1 cellular context compared by ENCODE assay signal in the genomic region with DNA sequence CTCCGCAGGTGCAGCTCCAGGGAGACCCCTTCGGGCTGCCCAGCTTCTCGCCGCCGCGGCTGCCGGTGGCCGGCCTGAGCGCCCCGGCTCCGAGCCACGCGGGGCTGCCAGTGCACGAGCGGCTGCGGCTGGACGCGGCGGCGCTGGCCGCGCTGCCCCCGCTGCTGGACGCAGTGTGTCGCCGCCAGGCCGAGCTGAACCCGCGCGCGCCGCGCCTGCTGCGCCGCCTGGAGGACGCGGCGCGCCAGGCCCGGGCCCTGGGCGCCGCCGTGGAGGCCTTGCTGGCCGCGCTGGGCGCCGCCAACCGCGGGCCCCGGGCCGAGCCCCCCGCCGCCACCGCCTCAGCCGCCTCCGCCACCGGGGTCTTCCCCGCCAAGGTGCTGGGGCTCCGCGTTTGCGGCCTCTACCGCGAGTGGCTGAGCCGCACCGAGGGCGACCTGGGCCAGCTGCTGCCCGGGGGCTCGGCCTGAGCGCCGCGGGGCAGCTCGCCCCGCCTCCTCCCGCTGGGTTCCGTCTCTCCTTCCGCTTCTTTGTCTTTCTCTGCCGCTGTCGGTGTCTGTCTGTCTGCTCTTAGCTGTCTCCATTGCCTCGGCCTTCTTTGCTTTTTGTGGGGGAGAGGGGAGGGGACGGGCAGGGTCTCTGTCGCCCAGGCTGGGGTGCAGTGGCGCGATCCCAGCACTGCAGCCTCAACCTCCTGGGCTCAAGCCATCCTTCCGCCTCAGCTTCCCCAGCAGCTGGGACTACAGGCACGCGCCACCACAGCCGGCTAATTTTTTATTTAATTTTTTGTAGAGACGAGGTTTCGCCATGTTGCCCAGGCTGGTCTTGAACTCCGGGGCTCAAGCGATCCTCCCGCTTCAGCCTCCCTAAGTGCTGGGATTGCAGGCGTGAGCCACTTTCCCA.
A peak's percentile ranks its signal among the peaks of the same experiment; 100 is the strongest.
TF ChIP-seq lines count a peak whose summit lies in the region.

No MANE protein-coding gene starts in this region.

TF ChIP-seq in HepG2, 621 proteins besides CTCF, POLR2A, EP300 and RAD21 (continued from another document and continues in another):
- TF ChIP-seq, protein P1, sequence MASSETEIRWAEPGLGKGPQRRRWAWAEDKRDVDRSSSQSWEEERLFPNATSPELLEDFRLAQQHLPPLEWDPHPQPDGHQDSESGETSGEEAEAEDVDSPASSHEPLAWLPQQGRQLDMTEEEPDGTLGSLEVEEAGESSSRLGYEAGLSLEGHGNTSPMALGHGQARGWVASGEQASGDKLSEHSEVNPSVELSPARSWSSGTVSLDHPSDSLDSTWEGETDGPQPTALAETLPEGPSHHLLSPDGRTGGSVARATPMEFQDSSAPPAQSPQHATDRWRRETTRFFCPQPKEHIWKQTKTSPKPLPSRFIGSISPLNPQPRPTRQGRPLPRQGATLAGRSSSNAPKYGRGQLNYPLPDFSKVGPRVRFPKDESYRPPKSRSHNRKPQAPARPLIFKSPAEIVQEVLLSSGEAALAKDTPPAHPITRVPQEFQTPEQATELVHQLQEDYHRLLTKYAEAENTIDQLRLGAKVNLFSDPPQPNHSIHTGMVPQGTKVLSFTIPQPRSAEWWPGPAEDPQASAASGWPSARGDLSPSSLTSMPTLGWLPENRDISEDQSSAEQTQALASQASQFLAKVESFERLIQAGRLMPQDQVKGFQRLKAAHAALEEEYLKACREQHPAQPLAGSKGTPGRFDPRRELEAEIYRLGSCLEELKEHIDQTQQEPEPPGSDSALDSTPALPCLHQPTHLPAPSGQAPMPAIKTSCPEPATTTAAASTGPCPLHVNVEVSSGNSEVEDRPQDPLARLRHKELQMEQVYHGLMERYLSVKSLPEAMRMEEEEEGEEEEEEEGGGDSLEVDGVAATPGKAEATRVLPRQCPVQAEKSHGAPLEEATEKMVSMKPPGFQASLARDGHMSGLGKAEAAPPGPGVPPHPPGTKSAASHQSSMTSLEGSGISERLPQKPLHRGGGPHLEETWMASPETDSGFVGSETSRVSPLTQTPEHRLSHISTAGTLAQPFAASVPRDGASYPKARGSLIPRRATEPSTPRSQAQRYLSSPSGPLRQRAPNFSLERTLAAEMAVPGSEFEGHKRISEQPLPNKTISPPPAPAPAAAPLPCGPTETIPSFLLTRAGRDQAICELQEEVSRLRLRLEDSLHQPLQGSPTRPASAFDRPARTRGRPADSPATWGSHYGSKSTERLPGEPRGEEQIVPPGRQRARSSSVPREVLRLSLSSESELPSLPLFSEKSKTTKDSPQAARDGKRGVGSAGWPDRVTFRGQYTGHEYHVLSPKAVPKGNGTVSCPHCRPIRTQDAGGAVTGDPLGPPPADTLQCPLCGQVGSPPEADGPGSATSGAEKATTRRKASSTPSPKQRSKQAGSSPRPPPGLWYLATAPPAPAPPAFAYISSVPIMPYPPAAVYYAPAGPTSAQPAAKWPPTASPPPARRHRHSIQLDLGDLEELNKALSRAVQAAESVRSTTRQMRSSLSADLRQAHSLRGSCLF (CRISPR knock-in tag; IDR thresholded peaks at IDR 0.05; ENCODE audit: borderline replicate concordance): no peak
- TF ChIP-seq ZNF12 (CRISPR knock-in tag; IDR thresholded peaks at IDR 0.05): no peak
- TF ChIP-seq ZNF207 (IDR thresholded peaks at IDR 0.05; ENCODE audit: borderline replicate concordance): no peak
- TF ChIP-seq, protein P2, sequence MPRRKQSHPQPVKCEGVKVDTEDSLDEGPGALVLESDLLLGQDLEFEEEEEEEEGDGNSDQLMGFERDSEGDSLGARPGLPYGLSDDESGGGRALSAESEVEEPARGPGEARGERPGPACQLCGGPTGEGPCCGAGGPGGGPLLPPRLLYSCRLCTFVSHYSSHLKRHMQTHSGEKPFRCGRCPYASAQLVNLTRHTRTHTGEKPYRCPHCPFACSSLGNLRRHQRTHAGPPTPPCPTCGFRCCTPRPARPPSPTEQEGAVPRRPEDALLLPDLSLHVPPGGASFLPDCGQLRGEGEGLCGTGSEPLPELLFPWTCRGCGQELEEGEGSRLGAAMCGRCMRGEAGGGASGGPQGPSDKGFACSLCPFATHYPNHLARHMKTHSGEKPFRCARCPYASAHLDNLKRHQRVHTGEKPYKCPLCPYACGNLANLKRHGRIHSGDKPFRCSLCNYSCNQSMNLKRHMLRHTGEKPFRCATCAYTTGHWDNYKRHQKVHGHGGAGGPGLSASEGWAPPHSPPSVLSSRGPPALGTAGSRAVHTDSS (CRISPR knock-in tag; conservative IDR thresholded peaks at IDR 0.05): no peak
- TF ChIP-seq, protein P3, sequence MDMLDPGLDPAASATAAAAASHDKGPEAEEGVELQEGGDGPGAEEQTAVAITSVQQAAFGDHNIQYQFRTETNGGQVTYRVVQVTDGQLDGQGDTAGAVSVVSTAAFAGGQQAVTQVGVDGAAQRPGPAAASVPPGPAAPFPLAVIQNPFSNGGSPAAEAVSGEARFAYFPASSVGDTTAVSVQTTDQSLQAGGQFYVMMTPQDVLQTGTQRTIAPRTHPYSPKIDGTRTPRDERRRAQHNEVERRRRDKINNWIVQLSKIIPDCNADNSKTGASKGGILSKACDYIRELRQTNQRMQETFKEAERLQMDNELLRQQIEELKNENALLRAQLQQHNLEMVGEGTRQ (IDR thresholded peaks at IDR 0.05; ENCODE audit: low read depth, low read length): no peak
- TF ChIP-seq, protein P3 (CRISPR knock-in tag; IDR thresholded peaks at IDR 0.05; ENCODE audit: borderline replicate concordance): no peak
- TF ChIP-seq ETV6 (CRISPR knock-in tag; conservative IDR thresholded peaks at IDR 0.05): no peak; the same call in 1 of the 2 replicates
- TF ChIP-seq NR2F6 (IDR thresholded peaks at IDR 0.05): no peak
- TF ChIP-seq NR2F6 (CRISPR knock-in tag; IDR thresholded peaks at IDR 0.05): no peak
- TF ChIP-seq, protein P4, sequence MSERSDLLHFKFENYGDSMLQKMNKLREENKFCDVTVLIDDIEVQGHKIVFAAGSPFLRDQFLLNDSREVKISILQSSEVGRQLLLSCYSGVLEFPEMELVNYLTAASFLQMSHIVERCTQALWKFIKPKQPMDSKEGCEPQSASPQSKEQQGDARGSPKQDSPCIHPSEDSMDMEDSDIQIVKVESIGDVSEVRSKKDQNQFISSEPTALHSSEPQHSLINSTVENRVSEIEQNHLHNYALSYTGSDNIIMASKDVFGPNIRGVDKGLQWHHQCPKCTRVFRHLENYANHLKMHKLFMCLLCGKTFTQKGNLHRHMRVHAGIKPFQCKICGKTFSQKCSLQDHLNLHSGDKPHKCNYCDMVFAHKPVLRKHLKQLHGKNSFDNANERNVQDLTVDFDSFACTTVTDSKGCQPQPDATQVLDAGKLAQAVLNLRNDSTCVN (CRISPR knock-in tag; IDR thresholded peaks at IDR 0.05; ENCODE audit: borderline replicate concordance): 0 out of 2 replicates have a peak, but pooled peaks have one; percentile 46
- TF ChIP-seq PAF1 (CRISPR knock-in tag; IDR thresholded peaks at IDR 0.05): no peak
- TF ChIP-seq MEF2D (CRISPR knock-in tag; IDR thresholded peaks at IDR 0.05): no peak
- TF ChIP-seq, protein P5, sequence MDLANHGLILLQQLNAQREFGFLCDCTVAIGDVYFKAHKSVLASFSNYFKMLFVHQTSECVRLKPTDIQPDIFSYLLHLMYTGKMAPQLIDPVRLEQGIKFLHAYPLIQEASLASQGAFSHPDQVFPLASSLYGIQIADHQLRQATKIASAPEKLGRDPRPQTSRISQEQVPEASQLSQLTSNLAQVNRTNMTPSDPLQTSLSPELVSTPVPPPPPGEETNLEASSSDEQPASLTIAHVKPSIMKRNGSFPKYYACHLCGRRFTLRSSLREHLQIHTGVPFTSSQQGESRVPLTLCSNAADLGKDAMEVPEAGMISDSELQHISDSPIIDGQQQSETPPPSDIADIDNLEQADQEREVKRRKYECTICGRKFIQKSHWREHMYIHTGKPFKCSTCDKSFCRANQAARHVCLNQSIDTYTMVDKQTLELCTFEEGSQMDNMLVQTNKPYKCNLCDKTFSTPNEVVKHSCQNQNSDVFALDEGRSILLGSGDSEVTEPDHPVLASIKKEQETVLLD (CRISPR knock-in tag; IDR thresholded peaks at IDR 0.05; ENCODE audit: low read depth): peak; percentile 76; the same call in 1 of the 2 replicates
- TF ChIP-seq ZFYVE20 (CRISPR knock-in tag; IDR thresholded peaks at IDR 0.05; ENCODE audit: borderline replicate concordance, low read depth): 0 out of 2 replicates have a peak, but pooled peaks have one; percentile 29
- TF ChIP-seq, protein P6, sequence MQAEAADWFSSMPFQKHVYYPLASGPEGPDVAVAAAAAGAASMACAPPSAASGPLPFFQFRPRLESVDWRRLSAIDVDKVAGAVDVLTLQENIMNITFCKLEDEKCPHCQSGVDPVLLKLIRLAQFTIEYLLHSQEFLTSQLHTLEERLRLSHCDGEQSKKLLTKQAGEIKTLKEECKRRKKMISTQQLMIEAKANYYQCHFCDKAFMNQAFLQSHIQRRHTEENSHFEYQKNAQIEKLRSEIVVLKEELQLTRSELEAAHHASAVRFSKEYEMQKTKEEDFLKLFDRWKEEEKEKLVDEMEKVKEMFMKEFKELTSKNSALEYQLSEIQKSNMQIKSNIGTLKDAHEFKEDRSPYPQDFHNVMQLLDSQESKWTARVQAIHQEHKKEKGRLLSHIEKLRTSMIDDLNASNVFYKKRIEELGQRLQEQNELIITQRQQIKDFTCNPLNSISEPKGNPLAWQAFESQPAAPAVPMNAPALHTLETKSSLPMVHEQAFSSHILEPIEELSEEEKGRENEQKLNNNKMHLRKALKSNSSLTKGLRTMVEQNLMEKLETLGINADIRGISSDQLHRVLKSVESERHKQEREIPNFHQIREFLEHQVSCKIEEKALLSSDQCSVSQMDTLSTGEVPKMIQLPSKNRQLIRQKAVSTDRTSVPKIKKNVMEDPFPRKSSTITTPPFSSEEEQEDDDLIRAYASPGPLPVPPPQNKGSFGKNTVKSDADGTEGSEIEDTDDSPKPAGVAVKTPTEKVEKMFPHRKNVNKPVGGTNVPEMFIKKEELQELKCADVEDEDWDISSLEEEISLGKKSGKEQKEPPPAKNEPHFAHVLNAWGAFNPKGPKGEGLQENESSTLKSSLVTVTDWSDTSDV (CRISPR knock-in tag; IDR thresholded peaks at IDR 0.05): peak; percentile 85; the same call in 1 of the 2 replicates
- TF ChIP-seq, protein P7, sequence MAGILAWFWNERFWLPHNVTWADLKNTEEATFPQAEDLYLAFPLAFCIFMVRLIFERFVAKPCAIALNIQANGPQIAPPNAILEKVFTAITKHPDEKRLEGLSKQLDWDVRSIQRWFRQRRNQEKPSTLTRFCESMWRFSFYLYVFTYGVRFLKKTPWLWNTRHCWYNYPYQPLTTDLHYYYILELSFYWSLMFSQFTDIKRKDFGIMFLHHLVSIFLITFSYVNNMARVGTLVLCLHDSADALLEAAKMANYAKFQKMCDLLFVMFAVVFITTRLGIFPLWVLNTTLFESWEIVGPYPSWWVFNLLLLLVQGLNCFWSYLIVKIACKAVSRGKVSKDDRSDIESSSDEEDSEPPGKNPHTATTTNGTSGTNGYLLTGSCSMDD (CRISPR knock-in tag; IDR thresholded peaks at IDR 0.05): no peak
- TF ChIP-seq, protein P8, sequence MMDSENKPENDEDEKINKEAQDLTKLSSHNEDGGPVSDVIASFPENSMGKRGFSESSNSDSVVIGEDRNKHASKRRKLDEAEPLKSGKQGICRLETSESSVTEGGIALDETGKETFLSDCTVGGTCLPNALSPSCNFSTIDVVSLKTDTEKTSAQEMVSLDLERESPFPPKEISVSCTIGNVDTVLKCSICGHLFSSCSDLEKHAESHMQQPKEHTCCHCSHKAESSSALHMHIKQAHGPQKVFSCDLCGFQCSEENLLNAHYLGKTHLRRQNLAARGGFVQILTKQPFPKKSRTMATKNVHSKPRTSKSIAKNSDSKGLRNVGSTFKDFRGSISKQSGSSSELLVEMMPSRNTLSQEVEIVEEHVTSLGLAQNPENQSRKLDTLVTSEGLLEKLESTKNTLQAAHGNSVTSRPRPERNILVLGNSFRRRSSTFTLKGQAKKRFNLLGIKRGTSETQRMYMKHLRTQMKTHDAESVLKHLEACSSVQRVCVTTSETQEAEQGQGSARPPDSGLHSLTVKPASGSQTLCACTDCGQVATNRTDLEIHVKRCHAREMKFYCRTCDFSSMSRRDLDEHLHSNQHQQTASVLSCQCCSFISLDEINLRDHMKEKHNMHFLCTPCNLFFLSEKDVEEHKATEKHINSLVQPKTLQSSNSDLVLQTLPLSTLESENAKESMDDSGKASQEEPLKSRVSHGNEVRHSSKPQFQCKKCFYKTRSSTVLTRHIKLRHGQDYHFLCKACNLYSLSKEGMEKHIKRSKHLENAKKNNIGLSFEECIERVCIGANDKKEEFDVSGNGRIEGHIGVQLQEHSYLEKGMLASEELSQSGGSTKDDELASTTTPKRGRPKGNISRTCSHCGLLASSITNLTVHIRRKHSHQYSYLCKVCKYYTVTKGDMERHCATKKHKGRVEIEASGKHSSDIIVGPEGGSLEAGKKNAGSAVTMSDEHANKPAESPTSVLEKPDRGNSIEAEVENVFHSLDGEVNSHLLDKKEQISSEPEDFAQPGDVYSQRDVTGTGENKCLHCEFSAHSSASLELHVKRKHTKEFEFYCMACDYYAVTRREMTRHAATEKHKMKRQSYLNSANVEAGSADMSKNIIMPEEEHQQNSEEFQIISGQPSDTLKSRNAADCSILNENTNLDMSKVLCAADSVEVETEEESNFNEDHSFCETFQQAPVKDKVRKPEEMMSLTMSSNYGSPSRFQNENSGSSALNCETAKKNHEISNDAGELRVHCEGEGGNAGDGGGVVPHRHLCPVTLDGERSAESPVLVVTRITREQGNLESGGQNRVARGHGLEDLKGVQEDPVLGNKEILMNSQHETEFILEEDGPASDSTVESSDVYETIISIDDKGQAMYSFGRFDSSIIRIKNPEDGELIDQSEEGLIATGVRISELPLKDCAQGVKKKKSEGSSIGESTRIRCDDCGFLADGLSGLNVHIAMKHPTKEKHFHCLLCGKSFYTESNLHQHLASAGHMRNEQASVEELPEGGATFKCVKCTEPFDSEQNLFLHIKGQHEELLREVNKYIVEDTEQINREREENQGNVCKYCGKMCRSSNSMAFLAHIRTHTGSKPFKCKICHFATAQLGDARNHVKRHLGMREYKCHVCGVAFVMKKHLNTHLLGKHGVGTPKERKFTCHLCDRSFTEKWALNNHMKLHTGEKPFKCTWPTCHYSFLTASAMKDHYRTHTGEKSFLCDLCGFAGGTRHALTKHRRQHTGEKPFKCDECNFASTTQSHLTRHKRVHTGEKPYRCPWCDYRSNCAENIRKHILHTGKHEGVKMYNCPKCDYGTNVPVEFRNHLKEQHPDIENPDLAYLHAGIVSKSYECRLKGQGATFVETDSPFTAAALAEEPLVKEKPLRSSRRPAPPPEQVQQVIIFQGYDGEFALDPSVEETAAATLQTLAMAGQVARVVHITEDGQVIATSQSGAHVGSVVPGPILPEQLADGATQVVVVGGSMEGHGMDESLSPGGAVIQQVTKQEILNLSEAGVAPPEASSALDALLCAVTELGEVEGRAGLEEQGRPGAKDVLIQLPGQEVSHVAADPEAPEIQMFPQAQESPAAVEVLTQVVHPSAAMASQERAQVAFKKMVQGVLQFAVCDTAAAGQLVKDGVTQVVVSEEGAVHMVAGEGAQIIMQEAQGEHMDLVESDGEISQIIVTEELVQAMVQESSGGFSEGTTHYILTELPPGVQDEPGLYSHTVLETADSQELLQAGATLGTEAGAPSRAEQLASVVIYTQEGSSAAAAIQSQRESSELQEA (CRISPR knock-in tag; IDR thresholded peaks at IDR 0.05; ENCODE audit: not compliant biosample characterization): no peak
- TF ChIP-seq SNAI1 (CRISPR knock-in tag; IDR thresholded peaks at IDR 0.05; ENCODE audit: borderline replicate concordance): no peak
- TF ChIP-seq SNRNP70 (IDR thresholded peaks at IDR 0.05; ENCODE audit: low read depth, low read length): no peak
- no peak for TF ChIP-seq ZNF562 (CRISPR knock-in tag; IDR thresholded peaks at IDR 0.05; ENCODE audit: borderline replicate concordance)
- TF ChIP-seq BORCS8-MEF2B (CRISPR knock-in tag; IDR thresholded peaks at IDR 0.05): no peak; the same call in 1 of the 2 replicates
- TF ChIP-seq ZNF644 (CRISPR knock-in tag; IDR thresholded peaks at IDR 0.05; ENCODE audit: low read depth): no peak
- TF ChIP-seq CBX2 (IDR thresholded peaks at IDR 0.05; ENCODE audit: low read depth, low read length): no peak
- no peak for TF ChIP-seq CBX2 (CRISPR knock-in tag; IDR thresholded peaks at IDR 0.05; ENCODE audit: low read depth)
